Comparison of ENCODE assay signal across 1 cellular context in the genomic region with DNA sequence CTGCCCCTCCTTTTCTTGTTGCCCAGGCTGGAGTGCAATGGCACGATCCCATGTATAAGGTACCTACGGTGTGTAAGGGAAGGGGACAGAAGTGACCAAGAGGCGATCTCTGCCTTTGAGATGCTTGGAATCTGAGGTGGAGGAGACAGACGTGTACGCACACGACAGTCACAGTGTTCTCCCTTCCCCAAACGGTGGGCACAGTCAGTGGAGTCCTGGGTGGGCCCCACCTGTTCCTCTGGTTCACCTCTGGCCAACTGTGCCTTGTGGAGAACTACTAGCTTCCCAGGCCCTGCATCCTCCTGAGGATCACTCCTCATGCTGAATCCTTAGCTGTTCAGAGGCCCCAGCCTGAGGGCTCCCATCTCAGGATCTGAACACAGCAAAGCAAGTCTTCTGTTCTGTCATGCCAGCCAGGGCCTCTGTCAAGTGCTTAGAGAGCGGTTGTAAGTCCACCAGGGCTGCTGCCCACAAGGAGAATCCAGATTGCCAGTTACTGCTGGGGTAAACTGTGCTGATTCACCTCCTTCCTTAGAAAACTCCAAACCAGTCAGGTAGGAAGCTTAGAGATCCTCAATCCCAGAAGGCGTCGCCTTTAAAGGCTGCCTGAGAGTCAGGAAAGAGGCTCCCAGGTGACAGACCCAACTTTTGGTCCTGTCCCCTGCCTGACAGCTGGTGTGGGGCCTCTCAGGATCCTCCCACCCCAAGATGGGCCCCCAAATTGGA.
TF ChIP-seq lines count a peak whose summit lies in the region.

No MANE protein-coding gene starts in this region.

TF ChIP-seq in IMR-90, 13 proteins besides CTCF, POLR2A, EP300 and RAD21 (continued from another document):
- TF ChIP-seq, protein P1, sequence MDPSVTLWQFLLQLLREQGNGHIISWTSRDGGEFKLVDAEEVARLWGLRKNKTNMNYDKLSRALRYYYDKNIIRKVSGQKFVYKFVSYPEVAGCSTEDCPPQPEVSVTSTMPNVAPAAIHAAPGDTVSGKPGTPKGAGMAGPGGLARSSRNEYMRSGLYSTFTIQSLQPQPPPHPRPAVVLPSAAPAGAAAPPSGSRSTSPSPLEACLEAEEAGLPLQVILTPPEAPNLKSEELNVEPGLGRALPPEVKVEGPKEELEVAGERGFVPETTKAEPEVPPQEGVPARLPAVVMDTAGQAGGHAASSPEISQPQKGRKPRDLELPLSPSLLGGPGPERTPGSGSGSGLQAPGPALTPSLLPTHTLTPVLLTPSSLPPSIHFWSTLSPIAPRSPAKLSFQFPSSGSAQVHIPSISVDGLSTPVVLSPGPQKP (IDR thresholded peaks at IDR 0.05; ENCODE audit: borderline replicate concordance, low read depth, low read length): no peak
- no peak for TF ChIP-seq MAZ (IDR thresholded peaks at IDR 0.05; ENCODE audit: borderline replicate concordance, low read depth, low read length)
- TF ChIP-seq MXI1 (IDR thresholded peaks at IDR 0.05; ENCODE audit: borderline replicate concordance, low read depth, low read length): no peak
- TF ChIP-seq MAFK (IDR thresholded peaks at IDR 0.05; ENCODE audit: low read depth, low read length): no peak
- no peak for TF ChIP-seq RCOR1 (IDR thresholded peaks at IDR 0.05; ENCODE audit: insufficient replicate concordance, low read length)
- no peak for TF ChIP-seq CHD1 (IDR thresholded peaks at IDR 0.05; ENCODE audit: low read depth, low read length)
- TF ChIP-seq CEBPB (IDR thresholded peaks at IDR 0.05; ENCODE audit: low read depth, low read length): no peak
- no peak for TF ChIP-seq FOS (IDR thresholded peaks at IDR 0.05; ENCODE audit: low read depth, low read length)
- TF ChIP-seq, protein P2, sequence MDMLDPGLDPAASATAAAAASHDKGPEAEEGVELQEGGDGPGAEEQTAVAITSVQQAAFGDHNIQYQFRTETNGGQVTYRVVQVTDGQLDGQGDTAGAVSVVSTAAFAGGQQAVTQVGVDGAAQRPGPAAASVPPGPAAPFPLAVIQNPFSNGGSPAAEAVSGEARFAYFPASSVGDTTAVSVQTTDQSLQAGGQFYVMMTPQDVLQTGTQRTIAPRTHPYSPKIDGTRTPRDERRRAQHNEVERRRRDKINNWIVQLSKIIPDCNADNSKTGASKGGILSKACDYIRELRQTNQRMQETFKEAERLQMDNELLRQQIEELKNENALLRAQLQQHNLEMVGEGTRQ (IDR thresholded peaks at IDR 0.05; ENCODE audit: low read depth, low read length): no peak
- no peak for TF ChIP-seq BHLHE40 (IDR thresholded peaks at IDR 0.05; ENCODE audit: low read depth, low read length)
- TF ChIP-seq RFX5 (IDR thresholded peaks at IDR 0.05; ENCODE audit: low read depth, low read length): no peak
